In the genomic region with DNA sequence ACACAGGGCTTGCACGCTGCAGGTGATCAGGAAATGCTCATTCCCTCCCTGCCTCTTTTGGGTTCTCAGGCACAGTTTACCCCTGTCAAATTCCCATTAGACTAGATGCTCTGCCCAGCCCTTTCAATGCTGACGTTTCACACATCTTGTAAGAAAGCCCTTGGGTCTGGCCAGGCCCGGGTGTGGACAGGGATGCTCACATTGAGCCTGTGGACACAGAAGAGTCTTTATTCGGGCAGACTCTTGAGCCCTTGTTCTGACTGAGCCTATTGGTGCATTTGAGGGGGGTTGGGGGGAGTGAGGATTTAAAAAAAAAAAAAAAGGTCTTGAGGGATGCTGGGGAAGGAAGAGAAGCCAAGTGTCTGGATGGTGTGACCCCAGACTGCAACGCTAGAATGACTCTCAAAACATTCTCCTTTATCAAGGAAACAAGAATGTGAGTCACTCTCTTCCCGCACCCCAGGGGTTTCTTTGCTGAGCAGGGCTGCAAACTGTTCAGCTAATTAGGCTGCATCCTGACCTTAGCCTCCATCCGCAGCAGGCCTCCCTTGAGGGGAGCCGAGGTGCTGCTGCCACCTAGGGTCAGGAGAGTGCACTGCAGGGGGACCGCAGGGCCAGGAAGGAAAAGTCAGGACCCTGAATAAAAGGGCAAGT, we compare ENCODE assay signal across 8 cellular contexts. TPM values are rescaled to one million over a fixed set of nuclear protein-coding genes. Genes with fewer than 3 reads are reported as not detected.
DNase-seq lines count a peak whose midpoint lies in the region; ATAC-seq and TF ChIP-seq lines count a peak whose summit lies in the region.

No MANE protein-coding gene starts in this region.

- no peak for DNase-seq in BJ (ENCODE audit: low read depth)
- DNase-seq in RWPE1 (ENCODE audit: low spot score), result peak; percentile 45
- DNase-seq in activated naive CD4-positive, alpha-beta T cell (lab: John Stamatoyannopoulos, UW), result peak in 3 of 4 experiments; percentile 16 to 47 (median 21)
- peak; percentile 87 for DNase-seq in glutamatergic neuron
- DNase-seq in pons (ENCODE audit: low spot score), result peak; percentile 45
- no peak for DNase-seq in DMS79 treated with DMSO at 0.1 percent for 48 hours (lab: John Stamatoyannopoulos, UW)

- no peak overlapping the region for H3K27ac ChIP-seq in RWPE1

- POLR2A ChIA-PET in BJ (lab: Charles Lee), result no interaction called here
- POLR2A ChIA-PET in RWPE1 (lab: Yijun Ruan, JAX; ENCODE audit: low non-redundant PET), result interaction anchor here (0.7 kb wide), 1 partner anchor 144 kb away, joined by 5 read pairs; no protein-coding TSS in a partner anchor

- H3K4me3 ChIP-seq in BJ (ENCODE audit: low read depth, low read length), result no peak overlapping the region

- H3K36me3 ChIP-seq in BJ (ENCODE audit: control insufficient read depth, insufficient read depth, low read length), result no peaks in the 10 kb centered on the region

- peak; percentile 100 for TF ChIP-seq CTCF in BJ (IDR thresholded peaks at IDR 0.05; ENCODE audit: insufficient read depth, low read depth, low read length)
- peak; percentile 93 for TF ChIP-seq CTCF in RWPE1 (conservative IDR thresholded peaks at IDR 0.05; ENCODE audit: low read depth)
- peak; percentile 96 for TF ChIP-seq CTCF in glutamatergic neuron (IDR thresholded peaks at IDR 0.05; ENCODE audit: partially characterized antibody, unreplicated experiment)

- peaks cover 3% of the 10 kb centered on the region for H3K9me3 Mint-ChIP-seq in glutamatergic neuron (ENCODE audit: unreplicated experiment)

- H3K27me3 ChIP-seq in BJ (ENCODE audit: control insufficient read depth, insufficient read depth, low read length), result no peaks in the 10 kb centered on the region

- H3K4me1 Mint-ChIP-seq in glutamatergic neuron (ENCODE audit: low read depth, unreplicated experiment), result peaks cover 11% of the 10 kb centered on the region

- H3K27ac Mint-ChIP-seq in glutamatergic neuron (ENCODE audit: unreplicated experiment), result no peak overlapping the region

- CTCF ChIA-PET in BJ (lab: Yijun Ruan, JAX), result interaction anchor here (0.6 to 4.0 kb wide), 35 partner anchors 11 to 1186 kb away, joined by 3 to 28 read pairs (median 4); no protein-coding TSS in a partner anchor
- CTCF ChIA-PET in RWPE1 (lab: Yijun Ruan, JAX), result interaction anchor here (0.6 to 0.8 kb wide), 3 partner anchors 10 to 442 kb away, joined by 3 to 10 read pairs (median 4); no protein-coding TSS in a partner anchor

- H3K4me3 Mint-ChIP-seq in glutamatergic neuron (ENCODE audit: unreplicated experiment), result no peak overlapping the region

- ATAC-seq in GM18873 (IDR thresholded peaks at IDR 0.05; ENCODE audit: low FRiP score, unreplicated experiment) (peak; percentile 42), HG03432 (IDR thresholded peaks at IDR 0.05; ENCODE audit: unreplicated experiment) (peak; percentile 75)

- H3K36me3 Mint-ChIP-seq in glutamatergic neuron (ENCODE audit: unreplicated experiment), result peaks cover 7% of the 10 kb centered on the region

- H3K27me3 Mint-ChIP-seq in glutamatergic neuron (ENCODE audit: unreplicated experiment), result peaks cover 5% of the 10 kb centered on the region

RNA-seq across cellular contexts. Expression of a gene that starts 53.6 kb away (rescaled TPM):
- polyA plus RNA-seq in BJ (2011; rRNA removed), result not detected in 2 replicates
- polyA minus RNA-seq in BJ (2011; rRNA and poly(A)+ RNA removed), result not detected in 2 replicates
- total RNA-seq in glutamatergic neuron (ENCODE audit: unreplicated experiment), result not detected

Comparison
In these comparisons a context has a peak if more than half of its experiments do, and no peak if none do; other contexts are left out.
1. DNase-seq: peak in RWPE1 (single experiment), activated naive CD4-positive, alpha-beta T cell (3 of 4), glutamatergic neuron (single experiment) and pons (single experiment); none in BJ (single experiment) and DMS79 treated with DMSO at 0.1 percent for 48 hours (single experiment).
2. Peak in every context shown above with its lines, with median percentiles within 50 percentile points of each other: CTCF ChIP-seq.